Comparison of ENCODE assay signal across 12 cellular contexts in the genomic region with DNA sequence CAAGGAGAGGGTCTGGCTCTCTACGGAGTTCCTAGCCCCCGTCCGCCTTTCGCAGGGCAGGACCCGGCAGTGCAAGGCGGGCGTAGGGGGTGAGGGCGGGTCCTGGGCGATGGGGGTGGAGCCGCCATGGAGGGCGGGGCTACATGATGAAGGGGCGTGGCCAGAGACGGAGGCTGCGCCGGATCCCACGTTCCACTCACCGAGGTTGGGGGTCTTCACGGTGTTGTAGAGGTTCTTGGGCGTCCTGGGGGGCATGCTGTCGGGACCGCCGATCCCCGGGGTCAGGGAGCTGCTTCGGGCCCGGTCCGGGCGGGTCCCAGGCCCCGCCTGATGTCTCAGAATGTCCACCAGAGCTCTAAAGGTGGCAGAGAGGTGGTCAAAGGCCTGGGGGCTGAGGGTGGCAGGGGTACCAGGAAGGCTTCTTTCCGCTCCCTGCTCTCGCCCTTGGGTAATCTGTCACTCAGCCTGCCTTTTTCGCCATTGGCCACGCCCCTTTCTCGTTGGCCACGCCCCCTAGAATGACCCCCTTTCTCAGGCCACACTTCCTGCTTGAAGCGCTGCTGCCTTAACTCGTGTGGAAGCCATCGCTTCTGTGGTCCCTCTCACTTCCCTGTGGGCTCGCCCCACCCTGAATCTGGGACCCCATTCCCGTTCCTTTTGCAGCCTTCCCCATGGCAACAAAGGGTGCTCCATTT. TPM values are rescaled to one million over a fixed set of nuclear protein-coding genes. Genes with fewer than 3 reads are reported as not detected.
DNase-seq lines count a peak whose midpoint lies in the region; ATAC-seq, FAIRE-seq and TF ChIP-seq lines count a peak whose summit lies in the region.
"Had no signal": no experiment of that assay in that cellular context is flagged by ENCODE, and none has a peak within 500 bp of the region (broad histone marks: within the 10 kb centered on the region; RNA-seq: fewer than 3 reads in every experiment).

No MANE protein-coding gene starts in this region.

- H3K27me3 Mint-ChIP-seq in T-helper 2 cell treated with Interferon-gamma antibody and Interleukin-4, amounts not matched to agents 5 μg/mL and 100 μg/mL, for 36 hours (ENCODE audit: low read depth): peaks cover 57% of the 10 kb centered on the region

- H3K4me1 ChIP-seq in HUES64 (ENCODE audit: insufficient read depth, low read length): peaks cover 5% of the 10 kb centered on the region; the same call in 1 of the 2 replicates
- no peaks in the 10 kb centered on the region for H3K4me1 ChIP-seq in GM12878 (ENCODE audit: control insufficient read depth, insufficient read depth, low read length)
- H3K4me1 ChIP-seq in skeletal muscle satellite cell (ENCODE audit: control insufficient read depth, insufficient read depth, low read length): peaks cover 3% of the 10 kb centered on the region

- no peak for TF ChIP-seq POLR2A in GM12878 (IDR thresholded peaks at IDR 0.05; ENCODE audit: low read depth, low read length)

- CTCF ChIA-PET in GM12878 (lab: Yijun Ruan, JAX): no interaction called here

- peak; percentile 62 for ATAC-seq in GM12878
- ATAC-seq in HG03025 (IDR thresholded peaks at IDR 0.05; ENCODE audit: low FRiP score, unreplicated experiment): no peak

- FAIRE-seq in GM12878 (lab: Jason Lieb, UNC) (no peak), urothelium cell line (lab: Jason Lieb, UNC) (no peak)

- H3K36me3 Mint-ChIP-seq in T-helper 2 cell treated with Interferon-gamma antibody and Interleukin-4, amounts not matched to agents 5 μg/mL and 100 μg/mL, for 36 hours (ENCODE audit: low read depth): no peaks in the 10 kb centered on the region

- no peak overlapping the region for H3K27ac Mint-ChIP-seq in T-helper 2 cell treated with Interferon-gamma antibody and Interleukin-4, amounts not matched to agents 5 μg/mL and 100 μg/mL, for 36 hours

- no peak for TF ChIP-seq CTCF in GM12878 (IDR thresholded peaks at IDR 0.05 in 2 of 3, conservative IDR thresholded peaks at IDR 0.05 in 1 of 3; ENCODE audit: control insufficient read depth in 2 of 3, extremely low read depth in 1 of 3, insufficient read depth in 1 of 3, low read depth in 3 of 3, low read length in 3 of 3)

- H3K27ac ChIP-seq in HUES64 (ENCODE audit: low read depth, low read length) (no peak overlapping the region; the same call in 1 of the 2 replicates), GM12878 (ENCODE audit: control insufficient read depth, insufficient read depth) (no peak overlapping the region)
- H3K27ac ChIP-seq: RWPE1 had no signal

- SMC1A ChIA-PET in GM12878 (lab: Charles Lee; ENCODE audit: uncharacterized antibody, unreplicated experiment): no interaction called here

- no peaks in the 10 kb centered on the region for H3K9me3 Mint-ChIP-seq in T-helper 2 cell treated with Interferon-gamma antibody and Interleukin-4, amounts not matched to agents 5 μg/mL and 100 μg/mL, for 36 hours

- H3K4me3 Mint-ChIP-seq in T-helper 2 cell treated with Interferon-gamma antibody and Interleukin-4, amounts not matched to agents 5 μg/mL and 100 μg/mL, for 36 hours: peak overlapping the region; percentile 1

- no TSS peak for BruUV-seq in GM12878 (replicated peaks; lab: Mats Ljungman, UMichigan)

- POLR2A ChIA-PET in GM12878 (lab: Charles Lee): no interaction called here

- in situ Hi-C loops in GM12878 (cut with MboI): no loop called here

- peaks cover 76% of the 10 kb centered on the region for H3K27me3 ChIP-seq in HUES64 (ENCODE audit: insufficient read depth, low read length)
- H3K27me3 ChIP-seq in GM12878 (replicated peaks in 1 of 2; ENCODE audit: control insufficient read depth in 2 of 2, insufficient read depth in 2 of 2, low read length in 1 of 2): peaks cover 0 to 1% of the 10 kb centered on the region in 2 experiments; a peak in 2 of 4 replicates
- peaks cover 60% of the 10 kb centered on the region for H3K27me3 ChIP-seq in skeletal muscle satellite cell (ENCODE audit: control insufficient read depth, insufficient read depth, low read length)

- intact Hi-C loops in GM12878 (cut with micrococcal nuclease; ENCODE audit: unreplicated experiment): no loop called here

- 13% methylated on average over 39 of the region's 39 CpGs for WGBS in HUES64
- 35% methylated on average over 34 of the region's 39 CpGs for WGBS in GM12878 (ENCODE audit: insufficient coverage, insufficient replicate concordance, low lambda C conversion rate, missing lambda C conversion rate)

- H3K4me3 ChIP-seq in HUES64 (ENCODE audit: low read length): peak overlapping the region; percentile 62
- H3K4me3 ChIP-seq in GM12878: no peak overlapping the region
- H3K4me3 ChIP-seq in skeletal muscle satellite cell (ENCODE audit: low read length): no peak overlapping the region

- DNase-seq in T-helper 2 cell treated with Interferon-gamma antibody and Interleukin-4, amounts not matched to agents 5 μg/mL and 100 μg/mL, for 36 hours (ENCODE audit: low spot score): no peak
- DNase-seq in T-helper 2 cell (no peak), GM12878 (ENCODE audit: low read depth, low spot score) (no peak), urothelium cell line (ENCODE audit: low spot score) (no peak)
- DNase-seq in central memory CD4-positive, alpha-beta T cell: no peak
- DNase-seq: hippocampal formation, occipital lobe had no signal

- H3K4me2 ChIP-seq in GM12878 (ENCODE audit: control insufficient read depth, insufficient read depth) (peak overlapping the region; percentile 9; the same call in 1 of the 2 replicates), skeletal muscle satellite cell (ENCODE audit: low read length) (peak overlapping the region; percentile 41)

- H2AFZ ChIP-seq in GM12878 (ENCODE audit: control insufficient read depth, low read depth, low read length): no peak overlapping the region

- no peak for TF ChIP-seq EP300 in GM12878 (IDR thresholded peaks at IDR 0.05; ENCODE audit: borderline replicate concordance in 1 of 2, control insufficient read depth in 1 of 2, low read depth in 2 of 2, low read length in 2 of 2)

- RAD21 ChIA-PET in GM12878 (lab: Charles Lee; ENCODE audit: unreplicated experiment): no interaction called here

- TF ChIP-seq RAD21 in GM12878 (IDR thresholded peaks at IDR 0.05; ENCODE audit: insufficient read depth, low read depth, low read length): no peak

- H3K79me2 ChIP-seq in GM12878 (ENCODE audit: control insufficient read depth, insufficient read depth, low read length): no peaks in the 10 kb centered on the region

- peaks cover 9% of the 10 kb centered on the region for H3K4me1 Mint-ChIP-seq in T-helper 2 cell treated with Interferon-gamma antibody and Interleukin-4, amounts not matched to agents 5 μg/mL and 100 μg/mL, for 36 hours (ENCODE audit: low read depth)

- no peaks in the 10 kb centered on the region for H4K20me1 ChIP-seq in GM12878 (ENCODE audit: control insufficient read depth, insufficient read depth)

- no peaks in the 10 kb centered on the region for H3K36me3 ChIP-seq in HUES64 (ENCODE audit: insufficient read depth, low read length)
- H3K36me3 ChIP-seq in GM12878 (ENCODE audit: control insufficient read depth in 2 of 2, insufficient read depth in 2 of 2, low read length in 1 of 2): no peaks in the 10 kb centered on the region
- H3K36me3 ChIP-seq in skeletal muscle satellite cell (ENCODE audit: insufficient read depth, low read length): no peaks in the 10 kb centered on the region

- H3K9me3 ChIP-seq in HUES64 (ENCODE audit: insufficient read depth, low read depth, low read length): no peaks in the 10 kb centered on the region
- no peaks in the 10 kb centered on the region for H3K9me3 ChIP-seq in GM12878 (replicated peaks; ENCODE audit: control insufficient read depth, insufficient read depth, low read length)
- H3K9me3 ChIP-seq in skeletal muscle satellite cell (replicated peaks; ENCODE audit: low read length): no peaks in the 10 kb centered on the region

- H3K9ac ChIP-seq in HUES64 (ENCODE audit: low read depth, low read length): no peak overlapping the region
- H3K9ac ChIP-seq in GM12878 (ENCODE audit: control insufficient read depth, insufficient read depth, low read length): no peak overlapping the region
- H3K9ac ChIP-seq in skeletal muscle satellite cell (ENCODE audit: low read depth, low read length): no peak overlapping the region

RNA-seq across cellular contexts. Expression of gene SHISA7, which starts 2.5 kb away (rescaled TPM):
- 0.15 TPM for polyA plus RNA-seq in HUES64 (2013, experiment 1 of 2)
- polyA plus RNA-seq in HUES64 (2013, experiment 2 of 2): 0.32 TPM
- not detected in 2 replicates for total RNA-seq in GM12878 (2013; cell fraction: nucleolus; rRNA removed)
- not detected in 2 replicates for total RNA-seq in GM12878 (2014; rRNA removed)
- not detected in 2 replicates for total RNA-seq in GM12878 (2014; rRNA removed; fragmentation: Illumina TruSeq; extraction: Trizol)
- not detected in 2 replicates for total RNA-seq in GM12878 (2021)
- polyA plus RNA-seq in GM12878 (2011; ENCODE audit: low read depth): 0.05 TPM
- not detected in 2 replicates for polyA plus RNA-seq in GM12878 (2011; rRNA removed)
- polyA plus RNA-seq in GM12878 (2011; cell fraction: cytosol; rRNA removed): not detected in 2 replicates
- polyA plus RNA-seq in GM12878 (2011; cell fraction: nucleus; rRNA removed): not detected in 2 replicates
- polyA plus RNA-seq in GM12878 (2012): 0.05 and 0.06 TPM in 2 replicates
- polyA plus RNA-seq in GM12878 (2014; fragmentation: Illumina TruSeq; extraction: Trizol): 0.03 TPM in 1 of 2 replicates, not detected in the other
- polyA plus RNA-seq in GM12878 (2014; fragmentation: Nextera tagmentation; extraction: Ambion mirVana): not detected
- polyA plus RNA-seq in GM12878 (2014; rRNA removed): not detected in 2 replicates
- polyA plus RNA-seq in GM12878 (2016; fragmentation: Nextera tagmentation; extraction: Ambion mirVana): not detected
- not detected in 2 replicates for polyA minus RNA-seq in GM12878 (2011; rRNA and poly(A)+ RNA removed)
- polyA minus RNA-seq in GM12878 (2011; cell fraction: cytosol; rRNA and poly(A)+ RNA removed): not detected in 2 replicates
- not detected in 2 replicates for polyA minus RNA-seq in GM12878 (2011; cell fraction: nucleus; rRNA and poly(A)+ RNA removed)
- total RNA-seq in skeletal muscle satellite cell (2012; rRNA removed): not detected in 2 replicates
- polyA plus RNA-seq: BJ had no signal

RNA-seq across cellular contexts. Expression of gene ISOC2, which starts 20.9 kb away (rescaled TPM):
- 54.9 TPM for polyA plus RNA-seq in HUES64 (2013, experiment 1 of 2)
- 52.0 TPM for polyA plus RNA-seq in HUES64 (2013, experiment 2 of 2)
- 14.8 and 15.0 TPM in 2 replicates for total RNA-seq in GM12878 (2013; cell fraction: nucleolus; rRNA removed)
- total RNA-seq in GM12878 (2014; rRNA removed): 214 and 238 TPM in 2 replicates
- 36.9 and 45.4 TPM in 2 replicates for total RNA-seq in GM12878 (2014; rRNA removed; fragmentation: Illumina TruSeq; extraction: Trizol)
- total RNA-seq in GM12878 (2021): 87.7 and 94.2 TPM in 2 replicates
- 14.7 TPM for polyA plus RNA-seq in GM12878 (2011; ENCODE audit: low read depth)
- polyA plus RNA-seq in GM12878 (2011; rRNA removed): 12.1 and 40.3 TPM in 2 replicates
- polyA plus RNA-seq in GM12878 (2011; cell fraction: cytosol; rRNA removed): 75.5 and 131 TPM in 2 replicates
- 108 and 125 TPM in 2 replicates for polyA plus RNA-seq in GM12878 (2011; cell fraction: nucleus; rRNA removed)
- polyA plus RNA-seq in GM12878 (2012): 44.3 and 46.1 TPM in 2 replicates
- polyA plus RNA-seq in GM12878 (2014; fragmentation: Illumina TruSeq; extraction: Trizol): 4.7 and 24.1 TPM in 2 replicates
- polyA plus RNA-seq in GM12878 (2014; fragmentation: Nextera tagmentation; extraction: Ambion mirVana): 1 to 10 TPM in 1 of 2 experiments, under 1 TPM in 1; 0.72 to 3.0 TPM
- 140 and 192 TPM in 2 replicates for polyA plus RNA-seq in GM12878 (2014; rRNA removed)
- polyA plus RNA-seq in GM12878 (2016; fragmentation: Nextera tagmentation; extraction: Ambion mirVana): 10 to 100 TPM; 68.5 to 77.9 TPM
- 10.6 and 37.0 TPM in 2 replicates for polyA minus RNA-seq in GM12878 (2011; rRNA and poly(A)+ RNA removed)
- polyA minus RNA-seq in GM12878 (2011; cell fraction: cytosol; rRNA and poly(A)+ RNA removed): 17.6 and 19.5 TPM in 2 replicates
- polyA minus RNA-seq in GM12878 (2011; cell fraction: nucleus; rRNA and poly(A)+ RNA removed): 16.2 and 25.3 TPM in 2 replicates
- total RNA-seq in skeletal muscle satellite cell (2012; rRNA removed): 86.7 and 97.9 TPM in 2 replicates

RNA-seq across cellular contexts. Expression of gene C19orf85, which starts 24.0 kb away (rescaled TPM):
- 2.3 TPM for polyA plus RNA-seq in HUES64 (2013, experiment 1 of 2)
- 2.0 TPM for polyA plus RNA-seq in HUES64 (2013, experiment 2 of 2)
- not detected in 2 replicates for total RNA-seq in GM12878 (2013; cell fraction: nucleolus; rRNA removed)
- not detected in 2 replicates for total RNA-seq in GM12878 (2014; rRNA removed)
- total RNA-seq in GM12878 (2014; rRNA removed; fragmentation: Illumina TruSeq; extraction: Trizol): not detected in 2 replicates
- not detected in 2 replicates for total RNA-seq in GM12878 (2021)
- not detected for polyA plus RNA-seq in GM12878 (2011; ENCODE audit: low read depth)
- not detected in 2 replicates for polyA plus RNA-seq in GM12878 (2011; rRNA removed)
- polyA plus RNA-seq in GM12878 (2011; cell fraction: cytosol; rRNA removed): not detected in 2 replicates
- polyA plus RNA-seq in GM12878 (2011; cell fraction: nucleus; rRNA removed): not detected in 2 replicates
- not detected in 2 replicates for polyA plus RNA-seq in GM12878 (2012)
- polyA plus RNA-seq in GM12878 (2014; fragmentation: Illumina TruSeq; extraction: Trizol): not detected in 2 replicates
- polyA plus RNA-seq in GM12878 (2014; fragmentation: Nextera tagmentation; extraction: Ambion mirVana): not detected
- not detected in 2 replicates for polyA plus RNA-seq in GM12878 (2014; rRNA removed)
- not detected for polyA plus RNA-seq in GM12878 (2016; fragmentation: Nextera tagmentation; extraction: Ambion mirVana)
- not detected in 2 replicates for polyA minus RNA-seq in GM12878 (2011; rRNA and poly(A)+ RNA removed)
- not detected in 2 replicates for polyA minus RNA-seq in GM12878 (2011; cell fraction: cytosol; rRNA and poly(A)+ RNA removed)
- polyA minus RNA-seq in GM12878 (2011; cell fraction: nucleus; rRNA and poly(A)+ RNA removed): not detected in 2 replicates
- total RNA-seq in skeletal muscle satellite cell (2012; rRNA removed): not detected in 2 replicates
- total RNA-seq: occipital lobe had no signal
- polyA plus RNA-seq: BJ had no signal

RNA-seq across cellular contexts. Expression of gene UBE2S, which starts 33.0 kb away (rescaled TPM):
- 234 TPM for polyA plus RNA-seq in HUES64 (2013, experiment 1 of 2)
- polyA plus RNA-seq in HUES64 (2013, experiment 2 of 2): 243 TPM
- 9.4 and 10.2 TPM in 2 replicates for total RNA-seq in GM12878 (2013; cell fraction: nucleolus; rRNA removed)
- 517 and 640 TPM in 2 replicates for total RNA-seq in GM12878 (2014; rRNA removed)
- 58.9 and 67.6 TPM in 2 replicates for total RNA-seq in GM12878 (2014; rRNA removed; fragmentation: Illumina TruSeq; extraction: Trizol)
- total RNA-seq in GM12878 (2021): 258 and 260 TPM in 2 replicates
- polyA plus RNA-seq in GM12878 (2011; ENCODE audit: low read depth): 9.6 TPM
- 46.6 and 82.3 TPM in 2 replicates for polyA plus RNA-seq in GM12878 (2011; rRNA removed)
- polyA plus RNA-seq in GM12878 (2011; cell fraction: cytosol; rRNA removed): 101 and 131 TPM in 2 replicates
- 105 and 115 TPM in 2 replicates for polyA plus RNA-seq in GM12878 (2011; cell fraction: nucleus; rRNA removed)
- 64.8 and 111 TPM in 2 replicates for polyA plus RNA-seq in GM12878 (2012)
- polyA plus RNA-seq in GM12878 (2014; fragmentation: Illumina TruSeq; extraction: Trizol): 20.6 and 105 TPM in 2 replicates
- polyA plus RNA-seq in GM12878 (2014; fragmentation: Nextera tagmentation; extraction: Ambion mirVana): 1 to 10 TPM; 2.3 to 5.1 TPM
- polyA plus RNA-seq in GM12878 (2014; rRNA removed): 149 and 769 TPM in 2 replicates
- polyA plus RNA-seq in GM12878 (2016; fragmentation: Nextera tagmentation; extraction: Ambion mirVana): 100 to 1,000 TPM; 323 to 417 TPM
- 29.6 and 57.1 TPM in 2 replicates for polyA minus RNA-seq in GM12878 (2011; rRNA and poly(A)+ RNA removed)
- 70.9 and 83.8 TPM in 2 replicates for polyA minus RNA-seq in GM12878 (2011; cell fraction: cytosol; rRNA and poly(A)+ RNA removed)
- polyA minus RNA-seq in GM12878 (2011; cell fraction: nucleus; rRNA and poly(A)+ RNA removed): 10.4 and 21.0 TPM in 2 replicates
- total RNA-seq in skeletal muscle satellite cell (2012; rRNA removed): 80.6 and 158 TPM in 2 replicates

RNA-seq across cellular contexts. Expression of gene ZNF628, which starts 35.9 kb away (rescaled TPM):
- polyA plus RNA-seq in HUES64 (2013, experiment 1 of 2): 10.1 TPM
- 10.2 TPM for polyA plus RNA-seq in HUES64 (2013, experiment 2 of 2)
- total RNA-seq in GM12878 (2013; cell fraction: nucleolus; rRNA removed): 5.1 and 6.6 TPM in 2 replicates
- total RNA-seq in GM12878 (2014; rRNA removed): 1.3 and 1.6 TPM in 2 replicates
- total RNA-seq in GM12878 (2014; rRNA removed; fragmentation: Illumina TruSeq; extraction: Trizol): 0.18 and 0.31 TPM in 2 replicates
- 9.2 and 11.3 TPM in 2 replicates for total RNA-seq in GM12878 (2021)
- polyA plus RNA-seq in GM12878 (2011; ENCODE audit: low read depth): 1.6 TPM
- polyA plus RNA-seq in GM12878 (2011; rRNA removed): 0.06 and 0.18 TPM in 2 replicates
- polyA plus RNA-seq in GM12878 (2011; cell fraction: cytosol; rRNA removed): 0.16 and 0.87 TPM in 2 replicates
- polyA plus RNA-seq in GM12878 (2011; cell fraction: nucleus; rRNA removed): 2.8 and 4.7 TPM in 2 replicates
- polyA plus RNA-seq in GM12878 (2012): 5.9 and 6.2 TPM in 2 replicates
- polyA plus RNA-seq in GM12878 (2014; fragmentation: Illumina TruSeq; extraction: Trizol): 0.04 TPM in 1 of 2 replicates, not detected in the other
- under 1 TPM in 1 of 2 experiments, not detected in 1; 0.04 TPM for polyA plus RNA-seq in GM12878 (2014; fragmentation: Nextera tagmentation; extraction: Ambion mirVana)
- 2.4 and 3.9 TPM in 2 replicates for polyA plus RNA-seq in GM12878 (2014; rRNA removed)
- 1 to 10 TPM; 1.6 to 1.7 TPM for polyA plus RNA-seq in GM12878 (2016; fragmentation: Nextera tagmentation; extraction: Ambion mirVana)
- polyA minus RNA-seq in GM12878 (2011; rRNA and poly(A)+ RNA removed): 0.29 and 0.77 TPM in 2 replicates
- polyA minus RNA-seq in GM12878 (2011; cell fraction: cytosol; rRNA and poly(A)+ RNA removed): 2.1 and 4.1 TPM in 2 replicates
- 0.85 and 1.5 TPM in 2 replicates for polyA minus RNA-seq in GM12878 (2011; cell fraction: nucleus; rRNA and poly(A)+ RNA removed)
- 0.66 and 2.0 TPM in 2 replicates for total RNA-seq in skeletal muscle satellite cell (2012; rRNA removed)
